In the genomic region with DNA sequence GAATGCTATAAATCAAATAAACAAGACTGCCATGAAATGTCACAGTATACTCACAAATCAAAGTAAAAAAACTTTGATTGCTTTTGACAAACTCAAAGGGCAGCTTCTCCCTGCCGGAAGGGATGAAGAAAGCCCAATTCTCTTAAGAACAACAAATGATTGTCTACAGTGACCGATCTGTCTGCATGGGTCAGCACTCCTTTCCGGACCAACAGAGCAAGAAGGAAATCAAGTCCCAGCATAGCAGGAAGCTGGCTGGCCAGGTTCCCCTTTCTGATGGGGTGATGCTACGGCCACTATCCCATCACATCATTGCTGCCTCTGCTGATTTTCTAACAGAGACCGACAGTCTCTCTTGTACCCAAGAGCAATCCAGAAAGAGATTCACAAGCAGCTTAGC, we compare ENCODE assay signal across 11 cellular contexts. TPM values are rescaled to one million over a fixed set of nuclear protein-coding genes. Genes with fewer than 3 reads are reported as not detected.
DNase-seq lines count a peak whose midpoint lies in the region; ATAC-seq and TF ChIP-seq lines count a peak whose summit lies in the region.
"Had no signal": no experiment of that assay in that cellular context is flagged by ENCODE, and none has a peak within 500 bp of the region (broad histone marks: within the 10 kb centered on the region; RNA-seq: fewer than 3 reads in every experiment).

No MANE protein-coding gene starts in this region.

- peak overlapping the region; percentile 27 to 74 (median 65) for H3K4me3 Mint-ChIP-seq in immature natural killer cell

- H3K9me3 ChIP-seq in adrenal gland (replicated peaks in 1 of 3) = no peaks in the 10 kb centered on the region

- peaks cover 3 to 15% of the 10 kb centered on the region in 2 donors for H3K4me1 ChIP-seq in adrenal gland (replicated peaks in 1 of 2)

- DNase-seq in COLO829 (ENCODE audit: low spot score) (peak; percentile 67), adrenal gland (peak; percentile 21 to 78 (median 55)), immature natural killer cell (no peak), putamen (ENCODE audit: low spot score) (peak; percentile 39), A172 (ENCODE audit: low spot score) (no peak), NCI-H1092 treated with DMSO at 0.1 percent for 48 hours (lab: John Stamatoyannopoulos, UW) (no peak)
- DNase-seq: NCI-H1930; stimulated activated CD4-positive, alpha-beta T cell treated with anti-CD3 and anti-CD28 coated beads, Interleukin-4, amount 100 ng/mL, for 4 hours had no signal

- H3K9me3 Mint-ChIP-seq in immature natural killer cell = no peaks in the 10 kb centered on the region
- H3K9me3 Mint-ChIP-seq: IgD-negative memory B cell had no signal

- H3K27ac ChIP-seq in adrenal gland = peak overlapping the region in 1 of 5 donors; percentile 21

- peak overlapping the region; percentile 88 to 97 (median 94) for H3K27ac Mint-ChIP-seq in immature natural killer cell
- H3K27ac Mint-ChIP-seq: IgD-negative memory B cell had no signal

- no peaks in the 10 kb centered on the region for H3K36me3 ChIP-seq in adrenal gland (replicated peaks in 1 of 2)

- no peak for TF ChIP-seq POLR2A in adrenal gland (IDR thresholded peaks at IDR 0.05)

- intact Hi-C loops in adrenal gland (cut with DNase I) = no loop called here

- WGBS in adrenal gland, 4 donors = 47 to 65% (median 53%) methylated on average over 5 of the region's 5 CpGs

- H3K4me3 ChIP-seq in adrenal gland = no peak overlapping the region

- TF ChIP-seq CTCF in adrenal gland (IDR thresholded peaks at IDR 0.05) = no peak

- peaks cover 0 to 4% (median 3%) of the 10 kb centered on the region in 3 donors for H3K27me3 Mint-ChIP-seq in immature natural killer cell (ENCODE audit: low read depth in 3 of 3)
- H3K27me3 Mint-ChIP-seq: IgD-negative memory B cell had no signal

- H3K4me1 Mint-ChIP-seq in immature natural killer cell = peaks cover 73 to 76% of the 10 kb centered on the region in 2 donors

- ATAC-seq in HG03378 (IDR thresholded peaks at IDR 0.05; ENCODE audit: unreplicated experiment) (no peak), HG03432 (IDR thresholded peaks at IDR 0.05; ENCODE audit: unreplicated experiment) (no peak)

- H3K36me3 Mint-ChIP-seq in immature natural killer cell = peaks cover 4 to 12% (median 4%) of the 10 kb centered on the region in 3 donors

- no peaks in the 10 kb centered on the region for H3K27me3 ChIP-seq in adrenal gland

RNA-seq across cellular contexts. Expression of gene C1QTNF3, which starts 0.7 kb away (rescaled TPM):
- 1 to 10 TPM in 5 of 8 donors, under 1 TPM in 3; 0.42 to 3.5 (median 1.3) TPM for total RNA-seq in adrenal gland
- 10 to 100 TPM in 1 of 3 donors, 1 to 10 TPM in 2; 1.6 to 13.0 (median 5.9) TPM for polyA plus RNA-seq in adrenal gland
- polyA plus RNA-seq in immature natural killer cell = under 1 TPM in 2 of 3 donors, not detected in 1; 0.27 to 0.82 TPM
- not detected in 2 replicates for total RNA-seq in A172 (2014; rRNA removed; shearing (Covaris generic))

RNA-seq across cellular contexts. Expression of gene AMACR, which starts 34.5 kb away (rescaled TPM):
- 10 to 100 TPM; 17.3 to 46.5 (median 29.3) TPM for total RNA-seq in adrenal gland
- 10 to 100 TPM in 1 of 3 donors, 1 to 10 TPM in 2; 9.2 to 26.1 (median 9.6) TPM for polyA plus RNA-seq in adrenal gland
- 10 to 100 TPM in 2 of 3 donors, 1 to 10 TPM in 1; 5.9 to 12.6 (median 11.2) TPM for polyA plus RNA-seq in immature natural killer cell
- total RNA-seq in A172 (2014; rRNA removed; shearing (Covaris generic)) = 16.7 and 25.1 TPM in 2 replicates

RNA-seq across cellular contexts. Expression of gene SLC45A2, which starts 57.8 kb away (rescaled TPM):
- not detected for total RNA-seq in adrenal gland
- polyA plus RNA-seq in adrenal gland = under 1 TPM in 2 of 3 donors, not detected in 1; 0.03 to 0.16 TPM
- polyA plus RNA-seq in immature natural killer cell = not detected
- not detected in 2 replicates for total RNA-seq in A172 (2014; rRNA removed; shearing (Covaris generic))
- polyA plus RNA-seq: IgD-negative memory B cell had no signal

Comparison
In these comparisons a context has a peak if more than half of its experiments do, and no peak if none do; other contexts are left out.
1. DNase-seq: peak in COLO829 (single experiment), adrenal gland (7 of 7) and putamen (single experiment); none in immature natural killer cell (0 of 3), A172 (single experiment) and NCI-H1092 treated with DMSO at 0.1 percent for 48 hours (single experiment).